Comparison of ENCODE assay signal across 19 cellular contexts in the genomic region with DNA sequence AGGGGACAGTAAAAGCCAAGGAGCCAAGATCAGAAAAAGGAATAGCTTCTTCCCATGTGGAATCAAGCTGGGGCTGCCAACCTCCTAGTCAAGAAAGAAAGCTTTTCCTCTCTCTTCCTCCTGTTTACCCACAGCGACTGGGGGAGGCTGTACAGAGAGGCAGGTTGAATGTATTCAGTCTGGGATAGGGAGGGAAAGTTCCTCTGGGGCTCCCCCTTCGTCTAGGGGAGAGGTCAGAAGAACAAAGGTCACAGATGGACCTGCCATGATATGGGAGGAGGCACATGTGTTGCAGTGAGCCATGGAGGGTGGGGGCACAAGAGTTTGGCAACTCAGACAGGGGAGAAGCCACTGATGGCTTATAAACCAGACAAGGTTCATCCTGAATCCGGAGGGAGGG.
A peak's percentile ranks its signal among the peaks of the same experiment; 100 is the strongest.
DNase-seq lines count a peak whose midpoint lies in the region; ATAC-seq and TF ChIP-seq lines count a peak whose summit lies in the region.
"Had no signal": no experiment of that assay in that cellular context is flagged by ENCODE, and none has a peak within 500 bp of the region (broad histone marks: within the 10 kb centered on the region; RNA-seq: fewer than 3 reads in every experiment).

No MANE protein-coding gene starts in this region.

- WGBS in thymus: 91% methylated on average over 3 of the region's 3 CpGs

- ATAC-seq in mucosa of descending colon (peak; percentile 57), HG02798 (IDR thresholded peaks at IDR 0.05; ENCODE audit: poor library complexity, unreplicated experiment) (no peak)
- ATAC-seq: heart right ventricle; naive thymus-derived CD8-positive, alpha-beta T cell had no signal

- 0 out of 2 replicates have a peak overlapping the region, but pooled peaks have one; percentile 1 for H3K27ac ChIP-seq in OCI-LY3 (ENCODE audit: low read length)
- H3K27ac ChIP-seq in thymus (ENCODE audit: low read depth): peak overlapping the region; percentile 53
- H3K27ac ChIP-seq: C4-2B had no signal

- peaks cover 30% of the 10 kb centered on the region for H3K79me2 ChIP-seq in OCI-LY3 (ENCODE audit: low read length)

- DNase-seq in erythroblast (lab: John Stamatoyannopoulos, UW): peak; percentile 68 to 72
- peak in 2 of 3 donors; percentile 39 to 61 for DNase-seq in mucosa of descending colon
- no peak for DNase-seq in NCI-H187 (lab: John Stamatoyannopoulos, UW)
- no peak for DNase-seq in NCI-H82 treated with DMSO at 0.1 percent for 48 hours (lab: John Stamatoyannopoulos, UW; ENCODE audit: unreplicated experiment)
- no peak for DNase-seq in SW480 (ENCODE audit: low spot score)
- DNase-seq: activated CD8-positive, alpha-beta memory T cell treated with anti-CD3 and anti-CD28 coated beads for 24 hours; activated T-cell treated with anti-CD3 and anti-CD28 coated beads, Interleukin-2, amount 50 U/mL, for 48 hours; heart right ventricle; naive thymus-derived CD8-positive, alpha-beta T cell; NCI-H1436 treated with DMSO at 0.1 percent for 48 hours; NCI-H2171; NCI-H526; SW 1271 had no signal

- H3K9ac ChIP-seq in OCI-LY3 (ENCODE audit: low read length): no peak overlapping the region

- no peak overlapping the region for H2AFZ ChIP-seq in OCI-LY3 (ENCODE audit: low read depth, low read length)

- no peaks in the 10 kb centered on the region for H4K20me1 ChIP-seq in OCI-LY3 (ENCODE audit: insufficient read depth, low read length)

- H3K4me3 ChIP-seq in OCI-LY3 (ENCODE audit: low read length) (no peak overlapping the region), mucosa of descending colon (no peak overlapping the region), thymus (ENCODE audit: low read length) (no peak overlapping the region)
- H3K4me3 ChIP-seq: heart right ventricle, prostate gland, skin epidermis had no signal

- H3K36me3 ChIP-seq in OCI-LY3 (replicated peaks; ENCODE audit: low read depth, low read length) (peaks cover 7% of the 10 kb centered on the region), mucosa of descending colon (ENCODE audit: low read depth) (no peaks in the 10 kb centered on the region), thymus (ENCODE audit: control insufficient read depth, insufficient read depth) (no peaks in the 10 kb centered on the region)
- H3K36me3 ChIP-seq: heart right ventricle, prostate gland had no signal

- no peak for TF ChIP-seq POLR2A in erythroblast (IDR thresholded peaks at IDR 0.05; ENCODE audit: low read length)

- H3K4me2 ChIP-seq in OCI-LY3 (ENCODE audit: low read length): no peak overlapping the region

- H3K4me1 ChIP-seq in OCI-LY3 (ENCODE audit: low read length) (peaks cover 95% of the 10 kb centered on the region), mucosa of descending colon (ENCODE audit: low read depth) (peaks cover 60% of the 10 kb centered on the region), thymus (ENCODE audit: control insufficient read depth, insufficient read depth, low read length) (peaks cover 37% of the 10 kb centered on the region)

- TF ChIP-seq CTCF in OCI-LY3 (IDR thresholded peaks at IDR 0.05; ENCODE audit: low read depth, low read length): no peak
- no peak for TF ChIP-seq CTCF in mucosa of descending colon (IDR thresholded peaks at IDR 0.05)

- intact Hi-C loops in mucosa of descending colon (cut with DNase I, micrococcal nuclease): loop anchor here in 1 of 2 donors (10.0 kb wide), 1 partner anchor 48 kb away; no protein-coding TSS in a partner anchor

- H3K27me3 ChIP-seq in OCI-LY3 (ENCODE audit: low read depth, low read length): no peaks in the 10 kb centered on the region
- no peaks in the 10 kb centered on the region for H3K27me3 ChIP-seq in thymus (ENCODE audit: control insufficient read depth, insufficient read depth)
- H3K27me3 ChIP-seq: heart right ventricle had no signal

- H3K9me3 ChIP-seq in OCI-LY3 (ENCODE audit: insufficient read depth, low read length) (no peaks in the 10 kb centered on the region), mucosa of descending colon (no peaks in the 10 kb centered on the region), thymus (ENCODE audit: control insufficient read depth) (no peaks in the 10 kb centered on the region)
- H3K9me3 ChIP-seq: heart right ventricle, prostate gland had no signal

Comparison
In these comparisons a context has a peak if more than half of its experiments do, and no peak if none do; other contexts are left out.
1. DNase-seq: peak in erythroblast (2 of 2) and mucosa of descending colon (2 of 3); none in NCI-H187 (0 of 2), NCI-H82 treated with DMSO at 0.1 percent for 48 hours (single experiment) and SW480 (single experiment).